ENCODE assay signal across 18 cellular contexts in genomic region chr5:67283275-67283987, GRCh38.
DNase-seq lines count a peak whose midpoint lies in the region; ATAC-seq and TF ChIP-seq lines count a peak whose summit lies in the region.
"Had no signal": no experiment of that assay in that cellular context is flagged by ENCODE, and none has a peak within 500 bp of the region (broad histone marks: within the 10 kb centered on the region; RNA-seq: fewer than 3 reads in every experiment).

No MANE protein-coding gene starts in this region.

- peaks cover 8% of the 10 kb centered on the region for H3K9me3 ChIP-seq in mammary epithelial cell (replicated peaks; ENCODE audit: insufficient read depth, low read length)
- H3K9me3 ChIP-seq: HAP-1 had no signal

- no TSS peak for BruUV-seq in mammary epithelial cell (replicated peaks; lab: Mats Ljungman, UMichigan)

- intact Hi-C loops in mammary epithelial cell (cut with micrococcal nuclease), result no loop called here

- H3K27ac ChIP-seq in ACC112 (ENCODE audit: low read depth, low read length) (no peak overlapping the region), mammary epithelial cell (ENCODE audit: insufficient read depth, low read depth, low read length) (no peak overlapping the region)
- H3K27ac ChIP-seq: C4-2B, HL-60, stomach had no signal

- H3K27me3 ChIP-seq in ACC112 (ENCODE audit: insufficient read depth, low read length) (no peaks in the 10 kb centered on the region), mammary epithelial cell (ENCODE audit: insufficient read depth, low read length) (no peaks in the 10 kb centered on the region)
- H3K27me3 ChIP-seq: stomach had no signal

- ATAC-seq in HG03045 (IDR thresholded peaks at IDR 0.05; ENCODE audit: unreplicated experiment), result no peak
- ATAC-seq in HG02870 (IDR thresholded peaks at IDR 0.05; ENCODE audit: unreplicated experiment), result no peak
- ATAC-seq: left colon, T-helper 17 cell had no signal

- in situ Hi-C loops in mammary epithelial cell (cut with MboI; ENCODE audit: low sequenced_read_pairs in 2 of 2), result no loop called here

- H3K9ac ChIP-seq in mammary epithelial cell (ENCODE audit: insufficient read depth, low read length), result no peak overlapping the region

- H3K4me1 ChIP-seq in ACC112 (ENCODE audit: control insufficient read depth, insufficient read depth, low read length, unreplicated experiment), result peaks cover 18% of the 10 kb centered on the region
- peaks cover 10% of the 10 kb centered on the region for H3K4me1 ChIP-seq in mammary epithelial cell (ENCODE audit: insufficient read depth, low read length)

- CTCF ChIA-PET in mammary epithelial cell (lab: Charles Lee; ENCODE audit: low non-redundant PET), result no interaction called here

- H3K4me2 ChIP-seq in mammary epithelial cell (ENCODE audit: insufficient read depth, low read depth, low read length), result peak overlapping the region; percentile 45

- WGBS in mammary epithelial cell (ENCODE audit: low coverage, missing lambda C conversion rate), result 90% methylated on average over 7 of the region's 7 CpGs

- H3K79me2 ChIP-seq in ACC112 (ENCODE audit: control insufficient read depth, insufficient read depth, low read length, unreplicated experiment), result no peaks in the 10 kb centered on the region
- no peaks in the 10 kb centered on the region for H3K79me2 ChIP-seq in mammary epithelial cell (ENCODE audit: insufficient read depth, low read length)

- peak overlapping the region; percentile 85 for H2AFZ ChIP-seq in ACC112 (ENCODE audit: low read length, unreplicated experiment)
- peak overlapping the region; percentile 88 for H2AFZ ChIP-seq in mammary epithelial cell (ENCODE audit: low read depth, low read length)

- dilution Hi-C loops in mammary epithelial cell (cut with HindIII; ENCODE audit: low sequenced_read_pairs), result no loop called here

- DNase-seq in mammary epithelial cell (peak; percentile 22), hippocampal formation (lab: John Stamatoyannopoulos, UW) (peak; percentile 77 to 98), nucleus accumbens (lab: John Stamatoyannopoulos, UW) (peak in 50 of 56 donors; percentile 4 to 87 (median 62)), DMS153 treated with DMSO at 0.1 percent for 48 hours (lab: John Stamatoyannopoulos, UW; ENCODE audit: unreplicated experiment) (no peak), H4 (ENCODE audit: low spot score) (no peak)
- DNase-seq: activated CD4-positive, alpha-beta T cell treated with anti-CD3 and anti-CD28 coated beads, Interleukin-2, amount 50 U/mL, for 4 hours; left colon; NCI-H1694; NCI-H748 treated with DMSO at 0.1 percent for 48 hours; SHP77 treated with DMSO at 0.1 percent for 48 hours; stomach; T-helper 17 cell had no signal

- peaks cover 5% of the 10 kb centered on the region; the same call in 1 of the 2 replicates for H3K36me3 ChIP-seq in ACC112 (ENCODE audit: insufficient read depth, low read length)
- H3K36me3 ChIP-seq in mammary epithelial cell (ENCODE audit: insufficient read depth, low read length), result no peaks in the 10 kb centered on the region
- H3K36me3 ChIP-seq: HAP-1, stomach had no signal

- H3K4me3 ChIP-seq in ACC112 (ENCODE audit: low read depth, low read length) (no peak overlapping the region), mammary epithelial cell (replicated peaks in 1 of 3; ENCODE audit: insufficient read depth in 1 of 3, low read depth in 2 of 3, low read length in 3 of 3) (no peak overlapping the region)
- H3K4me3 ChIP-seq: HAP-1, stomach had no signal

- TF ChIP-seq CTCF in mammary epithelial cell (conservative IDR thresholded peaks at IDR 0.05 in 1 of 2, IDR thresholded peaks at IDR 0.05 in 1 of 2; ENCODE audit: extremely low read depth in 1 of 2, insufficient read depth in 1 of 2, low read depth in 1 of 2, low read length in 2 of 2), result no peak

- no peaks in the 10 kb centered on the region for H4K20me1 ChIP-seq in mammary epithelial cell (ENCODE audit: insufficient read depth, low read length)

Comparison
In these comparisons a context has a peak if more than half of its experiments do, and no peak if none do; other contexts are left out.
1. DNase-seq: peak in mammary epithelial cell (single experiment), hippocampal formation (2 of 2) and nucleus accumbens (50 of 56); none in DMS153 treated with DMSO at 0.1 percent for 48 hours (single experiment) and H4 (single experiment).